Comparison of ENCODE assay signal across 2 cellular contexts in the genomic region with DNA sequence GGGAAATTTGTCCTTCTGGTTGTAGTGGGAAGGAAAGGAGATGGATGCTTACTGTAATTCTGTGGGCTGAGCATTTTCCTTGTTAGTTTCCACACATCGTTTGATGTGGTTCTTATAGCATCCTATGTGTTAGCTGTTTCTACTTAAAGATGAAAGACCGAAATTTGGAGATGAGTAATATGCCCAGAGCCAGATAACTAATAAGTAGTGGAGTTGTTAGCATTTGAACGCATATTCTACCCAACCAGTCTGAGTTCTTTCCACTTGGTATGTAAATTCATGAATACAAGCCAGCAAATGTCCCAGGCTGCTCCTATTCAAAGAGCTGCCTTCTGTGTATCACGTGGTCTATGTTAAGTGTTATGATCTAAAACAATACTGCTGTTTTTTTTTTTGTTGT.
TF ChIP-seq lines count a peak whose summit lies in the region.

No MANE protein-coding gene starts in this region.

TF ChIP-seq in SK-N-SH, 30 proteins besides CTCF, POLR2A, EP300 and RAD21 (continued from another document):
- TF ChIP-seq USF1 (IDR thresholded peaks at IDR 0.05; ENCODE audit: borderline replicate concordance, low read depth) (no peak), EZH2phosphoT487 (IDR thresholded peaks at IDR 0.05; ENCODE audit: borderline replicate concordance, low read depth) (no peak), CHD2 (IDR thresholded peaks at IDR 0.05; ENCODE audit: low read length, partially characterized antibody) (no peak), RCOR1 (IDR thresholded peaks at IDR 0.05; ENCODE audit: low read length) (no peak), YY1 (IDR thresholded peaks at IDR 0.05; ENCODE audit: low read depth) (no peak), USF2 (IDR thresholded peaks at IDR 0.05; ENCODE audit: borderline replicate concordance, low read depth, low read length) (no peak), RFX5 (IDR thresholded peaks at IDR 0.05; ENCODE audit: low read length) (no peak), TCF12 (IDR thresholded peaks at IDR 0.05) (no peak), MEF2A (IDR thresholded peaks at IDR 0.05; ENCODE audit: borderline replicate concordance, low read depth) (no peak), MAX (IDR thresholded peaks at IDR 0.05; ENCODE audit: low read depth) (no peak), POLR2AphosphoS5 (IDR thresholded peaks at IDR 0.05; ENCODE audit: low read depth, low read length) (no peak), GABPA (IDR thresholded peaks at IDR 0.05; ENCODE audit: low read depth) (no peak), MXI1 (IDR thresholded peaks at IDR 0.05; ENCODE audit: low read depth, low read length) (no peak)
- TF ChIP-seq, protein P1, sequence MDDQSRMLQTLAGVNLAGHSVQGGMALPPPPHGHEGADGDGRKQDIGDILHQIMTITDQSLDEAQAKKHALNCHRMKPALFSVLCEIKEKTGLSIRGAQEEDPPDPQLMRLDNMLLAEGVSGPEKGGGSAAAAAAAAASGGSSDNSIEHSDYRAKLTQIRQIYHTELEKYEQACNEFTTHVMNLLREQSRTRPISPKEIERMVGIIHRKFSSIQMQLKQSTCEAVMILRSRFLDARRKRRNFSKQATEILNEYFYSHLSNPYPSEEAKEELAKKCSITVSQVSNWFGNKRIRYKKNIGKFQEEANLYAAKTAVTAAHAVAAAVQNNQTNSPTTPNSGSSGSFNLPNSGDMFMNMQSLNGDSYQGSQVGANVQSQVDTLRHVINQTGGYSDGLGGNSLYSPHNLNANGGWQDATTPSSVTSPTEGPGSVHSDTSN (IDR thresholded peaks at IDR 0.05): no peak
- TF ChIP-seq, protein P2, sequence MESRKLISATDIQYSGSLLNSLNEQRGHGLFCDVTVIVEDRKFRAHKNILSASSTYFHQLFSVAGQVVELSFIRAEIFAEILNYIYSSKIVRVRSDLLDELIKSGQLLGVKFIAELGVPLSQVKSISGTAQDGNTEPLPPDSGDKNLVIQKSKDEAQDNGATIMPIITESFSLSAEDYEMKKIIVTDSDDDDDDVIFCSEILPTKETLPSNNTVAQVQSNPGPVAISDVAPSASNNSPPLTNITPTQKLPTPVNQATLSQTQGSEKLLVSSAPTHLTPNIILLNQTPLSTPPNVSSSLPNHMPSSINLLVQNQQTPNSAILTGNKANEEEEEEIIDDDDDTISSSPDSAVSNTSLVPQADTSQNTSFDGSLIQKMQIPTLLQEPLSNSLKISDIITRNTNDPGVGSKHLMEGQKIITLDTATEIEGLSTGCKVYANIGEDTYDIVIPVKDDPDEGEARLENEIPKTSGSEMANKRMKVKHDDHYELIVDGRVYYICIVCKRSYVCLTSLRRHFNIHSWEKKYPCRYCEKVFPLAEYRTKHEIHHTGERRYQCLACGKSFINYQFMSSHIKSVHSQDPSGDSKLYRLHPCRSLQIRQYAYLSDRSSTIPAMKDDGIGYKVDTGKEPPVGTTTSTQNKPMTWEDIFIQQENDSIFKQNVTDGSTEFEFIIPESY (IDR thresholded peaks at IDR 0.05; ENCODE audit: borderline replicate concordance, low read depth): no peak
TF ChIP-seq in SK-N-SH: peak in this region for 0.

TF ChIP-seq in SK-N-SH treated with all-trans-retinoic acid at 6 μM for 48 hours, 23 proteins besides CTCF, POLR2A, EP300 and RAD21 (continued from another document):
- TF ChIP-seq GLIS3 (CRISPR knock-in tag; IDR thresholded peaks at IDR 0.05) (no peak), ZNF70 (CRISPR knock-in tag; IDR thresholded peaks at IDR 0.05) (no peak), ZNF8 (CRISPR knock-in tag; IDR thresholded peaks at IDR 0.05) (no peak), ZFP3 (CRISPR knock-in tag; IDR thresholded peaks at IDR 0.05) (no peak), OSR1 (CRISPR knock-in tag; IDR thresholded peaks at IDR 0.05) (no peak), PPARA (CRISPR knock-in tag; IDR thresholded peaks at IDR 0.05; ENCODE audit: borderline replicate concordance) (no peak), SNAI2 (CRISPR knock-in tag; IDR thresholded peaks at IDR 0.05) (no peak), ZFP30 (CRISPR knock-in tag; IDR thresholded peaks at IDR 0.05) (no peak), CSDC2 (CRISPR knock-in tag; IDR thresholded peaks at IDR 0.05) (no peak), ARNTL (CRISPR knock-in tag; IDR thresholded peaks at IDR 0.05; ENCODE audit: borderline replicate concordance, low read depth) (no peak), ESRRG (CRISPR knock-in tag; IDR thresholded peaks at IDR 0.05) (no peak)
- TF ChIP-seq, protein P3, sequence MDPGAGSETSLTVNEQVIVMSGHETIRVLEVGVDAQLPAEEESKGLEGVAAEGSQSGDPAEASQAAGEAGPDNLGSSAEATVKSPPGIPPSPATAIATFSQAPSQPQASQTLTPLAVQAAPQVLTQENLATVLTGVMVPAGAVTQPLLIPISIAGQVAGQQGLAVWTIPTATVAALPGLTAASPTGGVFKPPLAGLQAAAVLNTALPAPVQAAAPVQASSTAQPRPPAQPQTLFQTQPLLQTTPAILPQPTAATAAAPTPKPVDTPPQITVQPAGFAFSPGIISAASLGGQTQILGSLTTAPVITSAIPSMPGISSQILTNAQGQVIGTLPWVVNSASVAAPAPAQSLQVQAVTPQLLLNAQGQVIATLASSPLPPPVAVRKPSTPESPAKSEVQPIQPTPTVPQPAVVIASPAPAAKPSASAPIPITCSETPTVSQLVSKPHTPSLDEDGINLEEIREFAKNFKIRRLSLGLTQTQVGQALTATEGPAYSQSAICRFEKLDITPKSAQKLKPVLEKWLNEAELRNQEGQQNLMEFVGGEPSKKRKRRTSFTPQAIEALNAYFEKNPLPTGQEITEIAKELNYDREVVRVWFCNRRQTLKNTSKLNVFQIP (CRISPR knock-in tag; IDR thresholded peaks at IDR 0.05; ENCODE audit: borderline replicate concordance, low read depth): no peak
- TF ChIP-seq, protein P4, sequence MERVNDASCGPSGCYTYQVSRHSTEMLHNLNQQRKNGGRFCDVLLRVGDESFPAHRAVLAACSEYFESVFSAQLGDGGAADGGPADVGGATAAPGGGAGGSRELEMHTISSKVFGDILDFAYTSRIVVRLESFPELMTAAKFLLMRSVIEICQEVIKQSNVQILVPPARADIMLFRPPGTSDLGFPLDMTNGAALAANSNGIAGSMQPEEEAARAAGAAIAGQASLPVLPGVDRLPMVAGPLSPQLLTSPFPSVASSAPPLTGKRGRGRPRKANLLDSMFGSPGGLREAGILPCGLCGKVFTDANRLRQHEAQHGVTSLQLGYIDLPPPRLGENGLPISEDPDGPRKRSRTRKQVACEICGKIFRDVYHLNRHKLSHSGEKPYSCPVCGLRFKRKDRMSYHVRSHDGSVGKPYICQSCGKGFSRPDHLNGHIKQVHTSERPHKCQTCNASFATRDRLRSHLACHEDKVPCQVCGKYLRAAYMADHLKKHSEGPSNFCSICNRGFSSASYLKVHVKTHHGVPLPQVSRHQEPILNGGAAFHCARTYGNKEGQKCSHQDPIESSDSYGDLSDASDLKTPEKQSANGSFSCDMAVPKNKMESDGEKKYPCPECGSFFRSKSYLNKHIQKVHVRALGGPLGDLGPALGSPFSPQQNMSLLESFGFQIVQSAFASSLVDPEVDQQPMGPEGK (CRISPR knock-in tag; IDR thresholded peaks at IDR 0.05; ENCODE audit: borderline replicate concordance): no peak
- TF ChIP-seq, protein P5, sequence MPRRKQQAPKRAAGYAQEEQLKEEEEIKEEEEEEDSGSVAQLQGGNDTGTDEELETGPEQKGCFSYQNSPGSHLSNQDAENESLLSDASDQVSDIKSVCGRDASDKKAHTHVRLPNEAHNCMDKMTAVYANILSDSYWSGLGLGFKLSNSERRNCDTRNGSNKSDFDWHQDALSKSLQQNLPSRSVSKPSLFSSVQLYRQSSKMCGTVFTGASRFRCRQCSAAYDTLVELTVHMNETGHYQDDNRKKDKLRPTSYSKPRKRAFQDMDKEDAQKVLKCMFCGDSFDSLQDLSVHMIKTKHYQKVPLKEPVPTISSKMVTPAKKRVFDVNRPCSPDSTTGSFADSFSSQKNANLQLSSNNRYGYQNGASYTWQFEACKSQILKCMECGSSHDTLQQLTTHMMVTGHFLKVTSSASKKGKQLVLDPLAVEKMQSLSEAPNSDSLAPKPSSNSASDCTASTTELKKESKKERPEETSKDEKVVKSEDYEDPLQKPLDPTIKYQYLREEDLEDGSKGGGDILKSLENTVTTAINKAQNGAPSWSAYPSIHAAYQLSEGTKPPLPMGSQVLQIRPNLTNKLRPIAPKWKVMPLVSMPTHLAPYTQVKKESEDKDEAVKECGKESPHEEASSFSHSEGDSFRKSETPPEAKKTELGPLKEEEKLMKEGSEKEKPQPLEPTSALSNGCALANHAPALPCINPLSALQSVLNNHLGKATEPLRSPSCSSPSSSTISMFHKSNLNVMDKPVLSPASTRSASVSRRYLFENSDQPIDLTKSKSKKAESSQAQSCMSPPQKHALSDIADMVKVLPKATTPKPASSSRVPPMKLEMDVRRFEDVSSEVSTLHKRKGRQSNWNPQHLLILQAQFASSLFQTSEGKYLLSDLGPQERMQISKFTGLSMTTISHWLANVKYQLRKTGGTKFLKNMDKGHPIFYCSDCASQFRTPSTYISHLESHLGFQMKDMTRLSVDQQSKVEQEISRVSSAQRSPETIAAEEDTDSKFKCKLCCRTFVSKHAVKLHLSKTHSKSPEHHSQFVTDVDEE (CRISPR knock-in tag; IDR thresholded peaks at IDR 0.05): no peak
